8 cellular contexts compared by ENCODE assay signal in the genomic region with DNA sequence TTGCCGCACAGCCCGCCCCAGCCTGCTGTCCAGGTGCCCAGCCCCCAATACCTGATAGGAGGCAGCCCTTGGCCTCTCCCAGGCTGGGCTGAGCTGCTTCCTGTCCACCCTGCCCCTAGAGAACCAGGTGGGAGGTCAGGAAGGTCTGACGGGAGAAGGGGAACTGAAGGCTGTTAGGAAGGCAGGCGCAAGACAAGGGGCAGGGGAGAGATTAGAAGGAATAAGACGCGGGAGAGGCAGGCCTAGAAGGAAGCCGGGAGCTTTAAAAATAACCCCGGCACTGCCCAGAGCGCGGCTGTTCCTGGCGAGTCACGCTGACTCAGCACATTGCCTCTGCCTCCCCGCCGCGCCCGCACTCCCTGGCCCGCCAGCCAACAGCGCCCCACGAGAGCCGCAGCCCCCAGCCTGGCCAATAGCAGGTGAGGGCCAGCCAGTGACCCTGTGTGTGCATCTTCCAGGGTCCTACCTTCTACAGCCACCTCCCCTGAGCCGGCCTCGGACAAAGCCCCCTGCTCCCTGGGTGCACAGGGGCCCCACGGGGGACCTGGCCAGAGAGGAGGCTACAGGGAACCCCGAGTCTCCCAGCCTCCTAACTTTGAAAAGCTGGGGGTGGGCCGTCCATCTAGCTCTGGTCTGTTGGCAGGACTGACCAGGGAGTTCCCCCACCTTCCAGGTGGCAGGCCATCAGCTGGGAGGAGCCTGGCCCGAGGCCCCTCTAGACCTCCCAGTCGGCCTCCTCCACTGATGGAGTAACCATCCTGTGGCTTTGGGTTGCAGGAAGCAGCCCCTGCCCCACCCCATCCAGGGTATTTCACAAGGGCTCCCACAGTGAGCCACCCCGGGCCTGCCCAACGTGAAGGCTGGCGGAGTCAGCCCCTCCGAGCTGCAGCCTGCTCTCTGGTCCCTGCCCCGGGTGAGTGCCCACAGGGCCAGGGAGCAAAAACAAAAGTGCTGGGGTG. TPM values are rescaled to one million over a fixed set of nuclear protein-coding genes. Genes with fewer than 3 reads are reported as not detected.
DNase-seq lines count a peak whose midpoint lies in the region; ATAC-seq and TF ChIP-seq lines count a peak whose summit lies in the region.

No MANE protein-coding gene starts in this region.

- H3K4me2 ChIP-seq in Loucy (ENCODE audit: low read depth, low read length, poor library complexity, severe bottlenecking), result peak overlapping the region; percentile 50

- H3K36me3 Mint-ChIP-seq in CD14-positive monocyte (peaks cover 20 to 35% of the 10 kb centered on the region in 2 donors), MCF 10A (ENCODE audit: insufficient read depth, unreplicated experiment) (peaks cover 36% of the 10 kb centered on the region)
- H3K36me3 Mint-ChIP-seq in stimulated activated memory B cell treated with anti-CD40 and anti-IgM and Interleukin-4, amounts not matched to agents 10 μg/mL and 1 μg/mL and 100 μg/mL, for 72 hours, result peaks cover 19% of the 10 kb centered on the region

- H3K27me3 Mint-ChIP-seq in CD14-positive monocyte (ENCODE audit: low read depth in 3 of 3), result peaks cover 2 to 7% (median 5%) of the 10 kb centered on the region in 3 donors
- H3K27me3 Mint-ChIP-seq in MCF 10A (ENCODE audit: insufficient read depth, unreplicated experiment), result no peaks in the 10 kb centered on the region
- H3K27me3 Mint-ChIP-seq in stimulated activated memory B cell treated with anti-CD40 and anti-IgM and Interleukin-4, amounts not matched to agents 10 μg/mL and 1 μg/mL and 100 μg/mL, for 72 hours, result peaks cover under 1% of the 10 kb centered on the region

- no TSS peak for BruUV-seq in MCF 10A (replicated peaks; lab: Mats Ljungman, UMichigan)

- DNase-seq in CD14-positive monocyte (ENCODE audit: low spot score) (peak; percentile 82), MCF 10A (ENCODE audit: unreplicated experiment) (peak; percentile 84), inferior parietal cortex (ENCODE audit: extremely low spot score) (peak; percentile 54), SHP77 treated with DMSO at 0.1 percent for 48 hours (lab: John Stamatoyannopoulos, UW) (no peak)

- no peaks in the 10 kb centered on the region for H3K27me3 ChIP-seq in Loucy (ENCODE audit: insufficient read depth, low read length, poor library complexity, severe bottlenecking)

- H3K9me3 ChIP-seq in Loucy (ENCODE audit: insufficient read depth, low read depth, low read length), result no peaks in the 10 kb centered on the region

- no peak for ATAC-seq in stimulated activated memory B cell treated with anti-CD40 and anti-IgM and Interleukin-4, amounts not matched to agents 10 μg/mL and 1 μg/mL and 100 μg/mL, for 72 hours
- ATAC-seq in GM21576 (IDR thresholded peaks at IDR 0.05; ENCODE audit: unreplicated experiment) (no peak), HG02759 (IDR thresholded peaks at IDR 0.05; ENCODE audit: unreplicated experiment) (no peak)

- H3K4me3 ChIP-seq in Loucy (ENCODE audit: low read length, poor library complexity, severe bottlenecking), result no peak overlapping the region

- peak overlapping the region; percentile 3 for H3K9ac ChIP-seq in Loucy (ENCODE audit: low read depth, low read length, poor library complexity, severe bottlenecking)

- 0 out of 2 replicates have a peak, but pooled peaks cover 4% of the 10 kb centered on the region for H3K36me3 ChIP-seq in Loucy (ENCODE audit: insufficient read depth, low read length)

- H4K20me1 ChIP-seq in Loucy (ENCODE audit: insufficient read depth, low read length, poor library complexity, severe bottlenecking), result peaks cover 14% of the 10 kb centered on the region

- peaks cover 0 to 1% (median 0%) of the 10 kb centered on the region in 7 donors for H3K9me3 Mint-ChIP-seq in CD14-positive monocyte
- H3K9me3 Mint-ChIP-seq in MCF 10A (ENCODE audit: unreplicated experiment), result no peaks in the 10 kb centered on the region
- H3K9me3 Mint-ChIP-seq in stimulated activated memory B cell treated with anti-CD40 and anti-IgM and Interleukin-4, amounts not matched to agents 10 μg/mL and 1 μg/mL and 100 μg/mL, for 72 hours, result no peaks in the 10 kb centered on the region

- no peaks in the 10 kb centered on the region for H3K9me2 ChIP-seq in Loucy (replicated peaks; ENCODE audit: low read depth, low read length)

- peaks cover 48% of the 10 kb centered on the region for H3K79me2 ChIP-seq in Loucy (ENCODE audit: insufficient read depth, low read length)

- no peak overlapping the region for H2AFZ ChIP-seq in Loucy (ENCODE audit: low read length)

- H3K4me3 Mint-ChIP-seq in CD14-positive monocyte (peak overlapping the region; percentile 75 to 92), MCF 10A (ENCODE audit: unreplicated experiment) (peak overlapping the region; percentile 71)
- peak overlapping the region; percentile 59 for H3K4me3 Mint-ChIP-seq in stimulated activated memory B cell treated with anti-CD40 and anti-IgM and Interleukin-4, amounts not matched to agents 10 μg/mL and 1 μg/mL and 100 μg/mL, for 72 hours

- H3K4me1 ChIP-seq in Loucy (ENCODE audit: insufficient read depth, low read length, poor library complexity, severe bottlenecking), result peaks cover 22% of the 10 kb centered on the region

- H3K27ac Mint-ChIP-seq in CD14-positive monocyte, result peak overlapping the region; percentile 90 to 97 (median 93)
- H3K27ac Mint-ChIP-seq in MCF 10A (ENCODE audit: low read depth, unreplicated experiment), result peak overlapping the region; percentile 81
- H3K27ac Mint-ChIP-seq in stimulated activated memory B cell treated with anti-CD40 and anti-IgM and Interleukin-4, amounts not matched to agents 10 μg/mL and 1 μg/mL and 100 μg/mL, for 72 hours, result peak overlapping the region; percentile 44

- no peak for TF ChIP-seq CTCF in CD14-positive monocyte (IDR thresholded peaks at IDR 0.05)
- no peak for TF ChIP-seq CTCF in Loucy (conservative IDR thresholded peaks at IDR 0.05; ENCODE audit: low read length)
- no peak for TF ChIP-seq CTCF in MCF 10A (IDR thresholded peaks at IDR 0.05; ENCODE audit: unreplicated experiment)

- CTCF ChIA-PET in MCF 10A (lab: Yijun Ruan, JAX), result interaction anchor here (0.6 to 1.3 kb wide), 4 partner anchors 10 to 97 kb away, joined by 3 to 4 read pairs (median 3); no protein-coding TSS in a partner anchor

- POLR2A ChIA-PET in MCF 10A (lab: Yijun Ruan, JAX), result interaction anchor here (0.6 to 6.3 kb wide), 14 partner anchors 11 to 432 kb away, joined by 3 to 54 read pairs (median 4); a partner anchor contains a TSS

- no peaks in the 10 kb centered on the region for H3F3A ChIP-seq in Loucy (ENCODE audit: low read depth)

- intact Hi-C loops in CD14-positive monocyte (cut with micrococcal nuclease), result no loop called here
- intact Hi-C loops in MCF 10A (cut with micrococcal nuclease), result no loop called here

- H3K4me1 Mint-ChIP-seq in CD14-positive monocyte (peaks cover 77% of the 10 kb centered on the region), MCF 10A (ENCODE audit: insufficient read depth, unreplicated experiment) (peaks cover 21% of the 10 kb centered on the region)
- H3K4me1 Mint-ChIP-seq in stimulated activated memory B cell treated with anti-CD40 and anti-IgM and Interleukin-4, amounts not matched to agents 10 μg/mL and 1 μg/mL and 100 μg/mL, for 72 hours, result peaks cover 39% of the 10 kb centered on the region

RNA-seq across cellular contexts. Expression of a gene that starts 4.0 kb away (rescaled TPM):
- polyA plus RNA-seq in CD14-positive monocyte, result 1 to 10 TPM; 7.4 to 7.6 TPM
- total RNA-seq in MCF 10A (2022), result 38.1 and 48.9 TPM in 2 replicates

RNA-seq across cellular contexts. Expression of a gene that starts 5.6 kb away (rescaled TPM):
- 10 to 100 TPM; 22.5 to 23.7 TPM for polyA plus RNA-seq in CD14-positive monocyte
- 36.6 and 44.8 TPM in 2 replicates for total RNA-seq in MCF 10A (2022)

RNA-seq across cellular contexts. Expression of a gene that starts 12.4 kb away (rescaled TPM):
- 10 to 100 TPM; 10.7 to 11.0 TPM for polyA plus RNA-seq in CD14-positive monocyte
- 26.5 and 26.8 TPM in 2 replicates for total RNA-seq in MCF 10A (2022)

RNA-seq across cellular contexts. Expression of a gene that starts 13.5 kb away (rescaled TPM):
- not detected for polyA plus RNA-seq in CD14-positive monocyte
- 151 and 154 TPM in 2 replicates for total RNA-seq in MCF 10A (2022)

RNA-seq across cellular contexts. Expression of a gene that starts 21.5 kb away (rescaled TPM):
- under 1 TPM in 1 of 2 donors, not detected in 1; 0.16 TPM for polyA plus RNA-seq in CD14-positive monocyte
- total RNA-seq in MCF 10A (2022), result 0.28 TPM in 1 of 2 replicates, not detected in the other
